In the genomic region with DNA sequence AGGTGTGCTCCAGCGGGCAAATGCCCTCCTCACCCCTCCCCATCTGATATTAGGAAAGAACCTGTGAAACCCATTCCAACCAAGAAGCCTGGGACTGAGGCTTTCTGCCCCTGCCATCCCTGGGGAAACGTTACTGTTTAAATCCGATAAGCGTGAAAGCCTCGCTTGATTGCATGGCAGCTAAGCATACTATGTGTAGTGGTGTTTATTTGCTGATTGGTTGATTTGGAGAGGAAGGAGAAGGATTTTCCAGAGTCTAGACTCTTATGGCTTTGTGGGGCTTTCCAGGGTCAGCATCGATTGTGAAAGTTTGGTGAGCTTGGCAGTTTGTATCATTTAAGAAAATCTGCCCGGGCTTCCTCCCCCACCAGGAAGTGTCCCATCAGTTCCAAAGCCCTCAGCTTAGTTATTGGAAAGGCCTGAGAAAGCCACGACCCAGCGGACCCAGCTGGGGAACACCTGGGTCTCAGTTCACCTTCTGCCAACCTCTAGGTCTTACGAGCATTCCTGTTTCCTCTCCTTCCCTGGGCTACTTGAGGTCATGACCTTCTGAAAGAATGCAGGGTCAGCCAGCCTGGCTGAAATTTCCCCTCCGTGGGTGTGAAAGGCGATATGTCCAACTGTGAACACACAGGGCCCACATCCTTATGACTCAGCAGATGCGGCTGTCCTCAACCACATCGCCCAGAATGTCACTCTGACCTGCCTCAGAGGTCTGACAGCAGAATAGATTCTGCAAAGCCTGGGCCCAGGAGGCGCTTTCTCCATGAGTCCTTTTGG, we compare ENCODE assay signal across 9 cellular contexts.
DNase-seq lines count a peak whose midpoint lies in the region; ATAC-seq, FAIRE-seq and TF ChIP-seq lines count a peak whose summit lies in the region.
"Had no signal": no experiment of that assay in that cellular context is flagged by ENCODE, and none has a peak within 500 bp of the region (broad histone marks: within the 10 kb centered on the region; RNA-seq: fewer than 3 reads in every experiment).

No MANE protein-coding gene starts in this region.

- no peak overlapping the region for H3K9ac ChIP-seq in kidney (ENCODE audit: low read length in 2 of 2)

- POLR2A ChIA-PET in GM10248 (lab: Yijun Ruan, JAX), result interaction anchor here (0.5 kb wide), 1 partner anchor 11 kb away, joined by 6 read pairs; no protein-coding TSS in a partner anchor
- POLR2A ChIA-PET in activated CD4-positive, alpha-beta memory T cell treated with anti-CD3 and anti-CD28 coated beads, Interleukin-2, amount 10 ng/mL, durations not matched to agents 7 days and 5 days (lab: Charles Lee), result interaction anchor here (1.8 kb wide), 1 partner anchor 63 kb away, joined by 5 read pairs; the partner anchor contains the start of gene HERC1

- intact Hi-C loops in kidney (cut with DNase I), result loop anchor here (10.0 kb wide), 1 partner anchor 142 kb away; no protein-coding TSS in a partner anchor

- H3K9me3 ChIP-seq in kidney (ENCODE audit: control insufficient read depth in 1 of 2, low read length in 2 of 2), result no peaks in the 10 kb centered on the region

- H3K4me1 Mint-ChIP-seq in activated CD4-positive, alpha-beta memory T cell treated with anti-CD3 and anti-CD28 coated beads, Interleukin-2, amount 10 ng/mL, durations not matched to agents 7 days and 5 days, result peaks cover 71% of the 10 kb centered on the region

- CTCF ChIA-PET in GM10248 (lab: Yijun Ruan, JAX), result interaction anchor here (0.8 to 5.8 kb wide), 12 partner anchors 10 to 196 kb away, joined by 3 to 40 read pairs (median 5); partner anchors contain the start of gene DAPK2
- CTCF ChIA-PET in activated CD4-positive, alpha-beta memory T cell treated with anti-CD3 and anti-CD28 coated beads, Interleukin-2, amount 10 ng/mL, durations not matched to agents 7 days and 5 days (lab: Charles Lee), result interaction anchor here (1.3 kb wide), 1 partner anchor 150 kb away, joined by 4 read pairs; no protein-coding TSS in a partner anchor

- no peak overlapping the region for H3K4me3 ChIP-seq in kidney (ENCODE audit: low read length in 2 of 2)

- H3K9me3 Mint-ChIP-seq in activated CD4-positive, alpha-beta memory T cell treated with anti-CD3 and anti-CD28 coated beads, Interleukin-2, amount 10 ng/mL, durations not matched to agents 7 days and 5 days, result no peaks in the 10 kb centered on the region
- H3K9me3 Mint-ChIP-seq: activated B cell treated with CpG ODN at 0.5 μM for 24 hours had no signal

- H3K36me3 ChIP-seq in kidney (ENCODE audit: control insufficient read depth in 1 of 2, insufficient read depth in 2 of 2, low read length in 2 of 2), result no peaks in the 10 kb centered on the region

- ATAC-seq in GM21367 (IDR thresholded peaks at IDR 0.05; ENCODE audit: unreplicated experiment), result peak; percentile 51
- ATAC-seq in HG03521 (IDR thresholded peaks at IDR 0.05; ENCODE audit: unreplicated experiment), result peak; percentile 54

- TF ChIP-seq CTCF in GM10248 (IDR thresholded peaks at IDR 0.05; ENCODE audit: control extremely low read depth, extremely low read depth, low read depth, missing control alignments), result no peak
- TF ChIP-seq CTCF in kidney (IDR thresholded peaks at IDR 0.05; ENCODE audit: borderline replicate concordance, extremely low read depth, insufficient read depth), result no peak

- DNase-seq in GM10248 (ENCODE audit: extremely low spot score) (peak; percentile 83), kidney (peak; percentile 80), stromal cell of bone marrow (ENCODE audit: low read depth) (peak; percentile 70), NCI-H69 (lab: John Stamatoyannopoulos, UW) (no peak)
- peak; percentile 70 for DNase-seq in activated CD4-positive, alpha-beta memory T cell treated with anti-CD3 and anti-CD28 coated beads, Interleukin-2, amount 10 ng/mL, durations not matched to agents 7 days and 5 days
- no peak for DNase-seq in stimulated activated CD4-positive, alpha-beta T cell treated with anti-CD3 and anti-CD28 coated beads, Interleukin-4, amount 100 ng/mL, for 4 hours
- DNase-seq: activated B cell treated with CpG ODN at 0.5 μM for 24 hours had no signal

- peak overlapping the region; percentile 47 for H3K27ac Mint-ChIP-seq in activated CD4-positive, alpha-beta memory T cell treated with anti-CD3 and anti-CD28 coated beads, Interleukin-2, amount 10 ng/mL, durations not matched to agents 7 days and 5 days
- H3K27ac Mint-ChIP-seq: activated B cell treated with CpG ODN at 0.5 μM for 24 hours had no signal

- FAIRE-seq in kidney (lab: Jason Lieb, UNC), result no peak

- H3K27me3 Mint-ChIP-seq in activated CD4-positive, alpha-beta memory T cell treated with anti-CD3 and anti-CD28 coated beads, Interleukin-2, amount 10 ng/mL, durations not matched to agents 7 days and 5 days, result peaks cover 2% of the 10 kb centered on the region
- H3K27me3 Mint-ChIP-seq: activated B cell treated with CpG ODN at 0.5 μM for 24 hours had no signal

- H3K4me3 Mint-ChIP-seq in activated CD4-positive, alpha-beta memory T cell treated with anti-CD3 and anti-CD28 coated beads, Interleukin-2, amount 10 ng/mL, durations not matched to agents 7 days and 5 days, result no peak overlapping the region
- H3K4me3 Mint-ChIP-seq: activated B cell treated with CpG ODN at 0.5 μM for 24 hours had no signal

- H3K36me3 Mint-ChIP-seq in activated CD4-positive, alpha-beta memory T cell treated with anti-CD3 and anti-CD28 coated beads, Interleukin-2, amount 10 ng/mL, durations not matched to agents 7 days and 5 days (ENCODE audit: low read depth), result no peaks in the 10 kb centered on the region

- H3K27ac ChIP-seq in kidney (ENCODE audit: low read depth in 2 of 2, low read length in 2 of 2), result peak overlapping the region in 1 of 2 donors; percentile 13

- H3K4me1 ChIP-seq in kidney (ENCODE audit: control insufficient read depth in 1 of 2, insufficient read depth in 1 of 2, low read depth in 1 of 2, low read length in 2 of 2), result peaks cover under 1 to 15% of the 10 kb centered on the region in 2 donors

Comparison
In these comparisons a context has a peak if more than half of its experiments do, and no peak if none do; other contexts are left out.
1. DNase-seq: peak in GM10248 (single experiment), activated CD4-positive, alpha-beta memory T cell treated with anti-CD3 and anti-CD28 coated beads, Interleukin-2, amount 10 ng/mL, durations not matched to agents 7 days and 5 days (single experiment), kidney (single experiment) and stromal cell of bone marrow (single experiment); none in NCI-H69 (single experiment) and stimulated activated CD4-positive, alpha-beta T cell treated with anti-CD3 and anti-CD28 coated beads, Interleukin-4, amount 100 ng/mL, for 4 hours (0 of 2).